Comparison of ENCODE assay signal across 13 cellular contexts in the genomic region with DNA sequence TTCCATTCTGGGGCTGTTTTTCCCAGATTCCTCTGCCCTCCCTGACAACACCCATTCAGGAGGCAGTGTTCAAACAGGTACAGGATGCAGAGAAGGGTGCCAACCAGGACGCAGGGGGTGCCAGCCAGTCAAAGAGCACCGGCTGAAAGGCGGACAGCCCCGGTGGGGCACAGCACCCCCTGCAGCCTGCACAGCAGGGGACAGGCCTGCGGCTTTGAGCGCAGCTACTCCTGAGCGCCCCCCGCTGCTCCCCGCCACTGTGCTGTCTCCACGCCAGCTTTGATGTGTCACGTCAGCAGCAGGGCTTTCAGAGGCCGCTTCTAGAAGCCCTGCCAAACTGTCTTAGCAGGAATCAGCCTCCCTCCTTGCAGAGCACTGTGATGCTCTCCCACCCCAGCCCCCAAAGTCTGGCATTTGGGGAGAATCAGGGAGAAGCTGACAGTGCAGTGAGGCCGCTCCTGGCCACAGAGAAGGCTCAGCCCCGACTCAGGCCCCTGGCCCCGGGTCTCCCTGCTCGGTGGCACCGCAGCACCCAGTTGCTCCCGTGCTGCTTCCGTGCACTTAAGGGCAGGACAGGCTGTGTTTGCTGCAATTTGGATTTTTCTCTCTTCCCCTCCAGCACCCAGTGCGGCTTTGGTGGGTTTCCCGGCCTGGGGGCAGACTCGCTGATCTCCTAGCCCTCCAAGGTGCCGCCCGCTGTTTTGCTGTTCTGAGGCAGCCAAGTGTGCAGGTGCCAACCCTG. TPM values are rescaled to one million over a fixed set of nuclear protein-coding genes. Genes with fewer than 3 reads are reported as not detected.
A peak's percentile ranks its signal among the peaks of the same experiment; 100 is the strongest.
DNase-seq lines count a peak whose midpoint lies in the region; TF ChIP-seq lines count a peak whose summit lies in the region.
"Had no signal": no experiment of that assay in that cellular context is flagged by ENCODE, and none has a peak within 500 bp of the region (broad histone marks: within the 10 kb centered on the region; RNA-seq: fewer than 3 reads in every experiment).

No MANE protein-coding gene starts in this region.

- no peak overlapping the region for H3K27ac ChIP-seq in fibroblast of lung (ENCODE audit: insufficient read depth, low read length)
- H3K27ac ChIP-seq: parathyroid adenoma had no signal

- DNase-seq in ELR (ENCODE audit: low read depth), result peak; percentile 12
- DNase-seq in NCI-H1092 treated with DMSO at 0.1 percent for 48 hours (lab: John Stamatoyannopoulos, UW), result peak; percentile 32
- DNase-seq in fibroblast of lung (ENCODE audit: low read depth in 2 of 2), result peak; percentile 22 to 40
- peak; percentile 53 for DNase-seq in retina
- DNase-seq in activated naive CD4-positive, alpha-beta T cell treated with anti-CD3 and anti-CD28 coated beads, Interleukin-2, amount 10 ng/mL, durations not matched to agents 7 days and 5 days, result no peak
- DNase-seq in occipital lobe (lab: John Stamatoyannopoulos, UW), result no peak
- no peak for DNase-seq in SHP77 (lab: John Stamatoyannopoulos, UW)
- DNase-seq in putamen (ENCODE audit: low spot score), result no peak
- DNase-seq: activated CD4-positive, CD25-positive, alpha-beta regulatory T cell treated with anti-CD3 and anti-CD28 coated beads, Interleukin-2, amount 50 U/mL, for 72 hours; activated naive CD8-positive, alpha-beta T cell treated with anti-CD3 and anti-CD28 coated beads for 36 hours; NCI-H1105 treated with DMSO at 0.1 percent for 48 hours had no signal

- H3K4me1 Mint-ChIP-seq in activated naive CD4-positive, alpha-beta T cell treated with anti-CD3 and anti-CD28 coated beads, Interleukin-2, amount 10 ng/mL, durations not matched to agents 7 days and 5 days, result peaks cover 13% of the 10 kb centered on the region
- H3K4me1 Mint-ChIP-seq: activated naive CD8-positive, alpha-beta T cell treated with anti-CD3 and anti-CD28 coated beads for 36 hours had no signal

- H3K27ac Mint-ChIP-seq in activated naive CD4-positive, alpha-beta T cell treated with anti-CD3 and anti-CD28 coated beads, Interleukin-2, amount 10 ng/mL, durations not matched to agents 7 days and 5 days, result no peak overlapping the region
- H3K27ac Mint-ChIP-seq: activated naive CD8-positive, alpha-beta T cell treated with anti-CD3 and anti-CD28 coated beads for 36 hours had no signal

- H3K9me3 Mint-ChIP-seq in activated naive CD4-positive, alpha-beta T cell treated with anti-CD3 and anti-CD28 coated beads, Interleukin-2, amount 10 ng/mL, durations not matched to agents 7 days and 5 days, result no peaks in the 10 kb centered on the region
- H3K9me3 Mint-ChIP-seq: activated naive CD8-positive, alpha-beta T cell treated with anti-CD3 and anti-CD28 coated beads for 36 hours had no signal

- no peak overlapping the region for H3K4me2 ChIP-seq in fibroblast of lung (ENCODE audit: extremely low read depth, insufficient read depth, low read length)

- H3K4me3 ChIP-seq in fibroblast of lung (replicated peaks in 1 of 4; ENCODE audit: control extremely low read depth in 1 of 4, insufficient read depth in 1 of 4, low read depth in 3 of 4, low read length in 4 of 4), result no peak overlapping the region

- no peaks in the 10 kb centered on the region for H3K36me3 Mint-ChIP-seq in activated naive CD4-positive, alpha-beta T cell treated with anti-CD3 and anti-CD28 coated beads, Interleukin-2, amount 10 ng/mL, durations not matched to agents 7 days and 5 days
- H3K36me3 Mint-ChIP-seq: activated naive CD8-positive, alpha-beta T cell treated with anti-CD3 and anti-CD28 coated beads for 36 hours had no signal

- H3K4me1 ChIP-seq in fibroblast of lung (ENCODE audit: control insufficient read depth, extremely low read depth, insufficient read depth, low read length), result no peaks in the 10 kb centered on the region
- H3K4me1 ChIP-seq: parathyroid adenoma had no signal

- no peaks in the 10 kb centered on the region for H4K20me1 ChIP-seq in fibroblast of lung (ENCODE audit: control insufficient read depth, extremely low read depth, insufficient read depth, low read length)

- peaks cover 5% of the 10 kb centered on the region for H3K27me3 ChIP-seq in fibroblast of lung (ENCODE audit: control insufficient read depth, insufficient read depth, low read length)

- no peaks in the 10 kb centered on the region for H3K79me2 ChIP-seq in fibroblast of lung (ENCODE audit: control insufficient read depth, insufficient read depth, low read length)
- H3K79me2 ChIP-seq: parathyroid adenoma had no signal

- peak in 1 of 2 donors; percentile 11 for TF ChIP-seq CTCF in fibroblast of lung (conservative IDR thresholded peaks at IDR 0.05 in 1 of 2, IDR thresholded peaks at IDR 0.05 in 1 of 2; ENCODE audit: low read depth in 1 of 2, low read length in 2 of 2)

- no peak overlapping the region for H2AFZ ChIP-seq in fibroblast of lung (ENCODE audit: low read length)
- H2AFZ ChIP-seq: parathyroid adenoma had no signal

- H3K4me3 Mint-ChIP-seq in activated naive CD4-positive, alpha-beta T cell treated with anti-CD3 and anti-CD28 coated beads, Interleukin-2, amount 10 ng/mL, durations not matched to agents 7 days and 5 days, result no peak overlapping the region
- H3K4me3 Mint-ChIP-seq: activated naive CD8-positive, alpha-beta T cell treated with anti-CD3 and anti-CD28 coated beads for 36 hours had no signal

- no peaks in the 10 kb centered on the region for H3K9me3 ChIP-seq in fibroblast of lung (ENCODE audit: control insufficient read depth, insufficient read depth, low read depth, low read length)

- peaks cover 43% of the 10 kb centered on the region for H3K27me3 Mint-ChIP-seq in activated naive CD4-positive, alpha-beta T cell treated with anti-CD3 and anti-CD28 coated beads, Interleukin-2, amount 10 ng/mL, durations not matched to agents 7 days and 5 days
- H3K27me3 Mint-ChIP-seq: activated naive CD8-positive, alpha-beta T cell treated with anti-CD3 and anti-CD28 coated beads for 36 hours had no signal

- H3K36me3 ChIP-seq in fibroblast of lung (ENCODE audit: control insufficient read depth, insufficient read depth, low read length), result no peaks in the 10 kb centered on the region

- no peak overlapping the region for H3K9ac ChIP-seq in fibroblast of lung (ENCODE audit: insufficient read depth, low read length)
- H3K9ac ChIP-seq: parathyroid adenoma had no signal

- CTCF ChIA-PET in activated naive CD4-positive, alpha-beta T cell treated with anti-CD3 and anti-CD28 coated beads, Interleukin-2, amount 10 ng/mL, durations not matched to agents 7 days and 5 days (lab: Charles Lee), result no interaction called here

RNA-seq across cellular contexts. Expression of a gene that starts 20.3 kb away (rescaled TPM):
- total RNA-seq in fibroblast of lung, result 0.17 and 0.26 TPM in 2 replicates
- 0.25 and 0.50 TPM in 2 replicates for polyA plus RNA-seq in fibroblast of lung
- 0.16 and 0.28 TPM in 2 replicates for polyA plus RNA-seq in fibroblast of lung (2012)
- not detected in 2 replicates for polyA minus RNA-seq in fibroblast of lung (ENCODE audit: low replicate concordance)
- 1.1 TPM for total RNA-seq in occipital lobe
- total RNA-seq: RPMI7951 had no signal

RNA-seq across cellular contexts. Expression of a gene that starts 20.9 kb away (rescaled TPM):
- total RNA-seq in fibroblast of lung (3.1 and 4.3 TPM in 2 replicates), occipital lobe (2.8 TPM)
- polyA plus RNA-seq in fibroblast of lung, result 3.9 and 4.4 TPM in 2 replicates
- polyA plus RNA-seq in fibroblast of lung (2012), result 5.5 and 6.4 TPM in 2 replicates
- 14.4 and 27.1 TPM in 2 replicates for polyA minus RNA-seq in fibroblast of lung (ENCODE audit: low replicate concordance)

Comparison
In these comparisons a context has a peak if more than half of its experiments do, and no peak if none do; other contexts are left out.
1. DNase-seq: peak in ELR (single experiment), NCI-H1092 treated with DMSO at 0.1 percent for 48 hours (single experiment), fibroblast of lung (2 of 2) and retina (single experiment); none in activated naive CD4-positive, alpha-beta T cell treated with anti-CD3 and anti-CD28 coated beads, Interleukin-2, amount 10 ng/mL, durations not matched to agents 7 days and 5 days (single experiment), occipital lobe (single experiment), SHP77 (0 of 2) and putamen (single experiment).